ENCODE assay signal across 23 cellular contexts in genomic region chr5:158500019-158500418, GRCh38.
DNase-seq lines count a peak whose midpoint lies in the region; ATAC-seq, FAIRE-seq and TF ChIP-seq lines count a peak whose summit lies in the region.
"Had no signal": no experiment of that assay in that cellular context is flagged by ENCODE, and none has a peak within 500 bp of the region (broad histone marks: within the 10 kb centered on the region; RNA-seq: fewer than 3 reads in every experiment).

No MANE protein-coding gene starts in this region.

- H3K27me3 Mint-ChIP-seq in MCF 10A (ENCODE audit: insufficient read depth, unreplicated experiment), result no peaks in the 10 kb centered on the region

- TF ChIP-seq POLR2A in breast epithelium (IDR thresholded peaks at IDR 0.05), result no peak
- no peak for TF ChIP-seq POLR2A in HepG2 (IDR thresholded peaks at IDR 0.05; ENCODE audit: insufficient read depth in 1 of 2, low read depth in 2 of 2, low read length in 2 of 2)
- TF ChIP-seq POLR2A in vagina (IDR thresholded peaks at IDR 0.05), result no peak
- TF ChIP-seq POLR2A in adrenal gland (IDR thresholded peaks at IDR 0.05), result no peak

- H3K9ac ChIP-seq in liver (ENCODE audit: low read depth in 1 of 2, low read length in 2 of 2) (no peak overlapping the region), HepG2 (ENCODE audit: insufficient read depth, low read depth, low read length) (no peak overlapping the region), mesenchymal stem cell (ENCODE audit: low read length) (peak overlapping the region; percentile 41), subcutaneous abdominal adipose tissue (ENCODE audit: low read length in 5 of 5) (no peak overlapping the region)
- H3K9ac ChIP-seq: GM23248 had no signal

- TF ChIP-seq EP300 in HepG2 (IDR thresholded peaks at IDR 0.05; ENCODE audit: low read depth in 2 of 2, low read length in 2 of 2), result no peak
- TF ChIP-seq EP300 in HepG2 (CRISPR knock-in tag; IDR thresholded peaks at IDR 0.05; ENCODE audit: borderline replicate concordance), result no peak

- no peak overlapping the region for H3K23ac ChIP-seq in mesenchymal stem cell (ENCODE audit: low read length in 2 of 2)

- H3K4me1 ChIP-seq in breast epithelium, result no peaks in the 10 kb centered on the region
- H3K4me1 ChIP-seq in liver (ENCODE audit: control insufficient read depth in 4 of 4, insufficient read depth in 4 of 4, low read length in 3 of 4), result peaks cover 0 to 18% (median 14%) of the 10 kb centered on the region in 4 donors
- no peaks in the 10 kb centered on the region for H3K4me1 ChIP-seq in HepG2 (ENCODE audit: insufficient read depth, low read length)
- no peaks in the 10 kb centered on the region for H3K4me1 ChIP-seq in mesenchymal stem cell (ENCODE audit: control insufficient read depth, insufficient read depth, low read depth, low read length)
- peaks cover 0 to 24% (median 14%) of the 10 kb centered on the region in 5 donors for H3K4me1 ChIP-seq in subcutaneous abdominal adipose tissue (ENCODE audit: control insufficient read depth in 5 of 5, insufficient read depth in 5 of 5, low read length in 5 of 5)
- peaks cover 10% of the 10 kb centered on the region for H3K4me1 ChIP-seq in vagina
- no peaks in the 10 kb centered on the region for H3K4me1 ChIP-seq in adrenal gland (replicated peaks in 1 of 2)
- H3K4me1 ChIP-seq: A549 had no signal

- H3K27ac ChIP-seq in breast epithelium (peak overlapping the region; percentile 20 to 52), liver (ENCODE audit: low read depth in 1 of 2, low read length in 2 of 2) (no peak overlapping the region), HepG2 (ENCODE audit: extremely low read length, insufficient read depth, low read length) (no peak overlapping the region), mesenchymal stem cell (ENCODE audit: low read length, poor library complexity, severe bottlenecking) (no peak overlapping the region), subcutaneous abdominal adipose tissue (ENCODE audit: low read depth, low read length) (peak overlapping the region; percentile 6), vagina (no peak overlapping the region), adrenal gland (no peak overlapping the region)
- H3K27ac ChIP-seq: 22Rv1, A549, GM23248, HL-60 had no signal

- BruUV-seq in MCF 10A (replicated peaks; lab: Mats Ljungman, UMichigan) (no TSS peak), HepG2 (replicated peaks; lab: Mats Ljungman, UMichigan) (no TSS peak)

- no peaks in the 10 kb centered on the region for H3K4me1 Mint-ChIP-seq in MCF 10A (ENCODE audit: insufficient read depth, unreplicated experiment)

- intact Hi-C loops in breast epithelium (cut with DNase I; ENCODE audit: low total_unique reads), result no loop called here
- intact Hi-C loops in MCF 10A (cut with micrococcal nuclease), result no loop called here
- intact Hi-C loops in HepG2 (cut with micrococcal nuclease; ENCODE audit: unreplicated experiment), result no loop called here
- intact Hi-C loops in vagina (cut with DNase I), result no loop called here
- intact Hi-C loops in adrenal gland (cut with DNase I), result no loop called here

- no peaks in the 10 kb centered on the region for H3K79me1 ChIP-seq in mesenchymal stem cell (replicated peaks; ENCODE audit: low read length, poor library complexity, severe bottlenecking)

- in situ Hi-C loops in HepG2 (cut with HindIII; ENCODE audit: extremely low pct_ligation_motif_present, low pct_unique_long_range_greater_than_20kb), result no loop called here

- H3K4me3 Mint-ChIP-seq in MCF 10A (ENCODE audit: unreplicated experiment), result no peak overlapping the region
- H3K4me3 Mint-ChIP-seq: CD8-positive, alpha-beta T cell; HFFc6 had no signal

- peaks cover 2% of the 10 kb centered on the region for H3K9me3 Mint-ChIP-seq in MCF 10A (ENCODE audit: unreplicated experiment)

- H3K27me3 ChIP-seq in breast epithelium (no peaks in the 10 kb centered on the region), liver (ENCODE audit: control insufficient read depth in 4 of 4, insufficient read depth in 4 of 4, low read length in 3 of 4) (no peaks in the 10 kb centered on the region), HepG2 (ENCODE audit: control insufficient read depth in 1 of 2, insufficient read depth in 2 of 2, low read length in 2 of 2) (no peaks in the 10 kb centered on the region), mesenchymal stem cell (ENCODE audit: control insufficient read depth in 1 of 2, insufficient read depth in 1 of 2, low read length in 2 of 2) (no peaks in the 10 kb centered on the region), subcutaneous abdominal adipose tissue (ENCODE audit: control insufficient read depth in 5 of 5, insufficient read depth in 4 of 5, low read length in 5 of 5) (no peaks in the 10 kb centered on the region), vagina (no peaks in the 10 kb centered on the region), adrenal gland (no peaks in the 10 kb centered on the region)

- H3K9me3 ChIP-seq in breast epithelium (no peaks in the 10 kb centered on the region), liver (ENCODE audit: control insufficient read depth in 4 of 4, low read length in 3 of 4) (no peaks in the 10 kb centered on the region), HepG2 (ENCODE audit: low read length) (peaks cover 9% of the 10 kb centered on the region; the same call in 1 of the 2 replicates), mesenchymal stem cell (ENCODE audit: control insufficient read depth, low read length) (peaks cover 12% of the 10 kb centered on the region), subcutaneous abdominal adipose tissue (ENCODE audit: control insufficient read depth in 5 of 5, low read length in 5 of 5) (no peaks in the 10 kb centered on the region), vagina (no peaks in the 10 kb centered on the region), adrenal gland (replicated peaks in 1 of 3) (no peaks in the 10 kb centered on the region)
- H3K9me3 ChIP-seq: A549 had no signal

- H3K36me3 ChIP-seq in breast epithelium (no peaks in the 10 kb centered on the region), liver (ENCODE audit: control insufficient read depth in 4 of 4, insufficient read depth in 3 of 4, low read depth in 1 of 4, low read length in 3 of 4) (no peaks in the 10 kb centered on the region), HepG2 (replicated peaks in 1 of 2; ENCODE audit: control insufficient read depth in 1 of 2, insufficient read depth in 2 of 2, low read length in 2 of 2) (no peaks in the 10 kb centered on the region), mesenchymal stem cell (ENCODE audit: control insufficient read depth in 1 of 2, insufficient read depth in 2 of 2, low read depth in 1 of 2, low read length in 2 of 2) (no peaks in the 10 kb centered on the region), subcutaneous abdominal adipose tissue (ENCODE audit: control insufficient read depth in 5 of 5, insufficient read depth in 5 of 5, low read length in 5 of 5) (no peaks in the 10 kb centered on the region), vagina (no peaks in the 10 kb centered on the region), adrenal gland (replicated peaks in 1 of 2) (no peaks in the 10 kb centered on the region)

- CTCF ChIA-PET in MCF 10A (lab: Yijun Ruan, JAX) (interaction anchor here (0.6 kb wide), 1 partner anchor 14 kb away, joined by 3 read pairs; no protein-coding TSS in a partner anchor), HepG2 (lab: Yijun Ruan, JAX; ENCODE audit: low intra/inter-chr PET ratio, low total read pairs) (no interaction called here)

- H3K4me3 ChIP-seq in breast epithelium (no peak overlapping the region), liver (ENCODE audit: low read depth in 1 of 3, low read length in 3 of 3) (no peak overlapping the region), HepG2 (replicated peaks in 1 of 3; ENCODE audit: insufficient read depth in 1 of 3, low read depth in 2 of 3, low read length in 3 of 3) (no peak overlapping the region), mesenchymal stem cell (ENCODE audit: insufficient read depth in 1 of 2, low read depth in 1 of 2, low read length in 2 of 2) (no peak overlapping the region), subcutaneous abdominal adipose tissue (ENCODE audit: low read depth in 1 of 5, low read length in 5 of 5) (no peak overlapping the region), vagina (no peak overlapping the region), adrenal gland (no peak overlapping the region)
- H3K4me3 ChIP-seq: A549, GM23248 had no signal

- H3K4me2 ChIP-seq in HepG2 (ENCODE audit: low read depth, low read length) (no peak overlapping the region), mesenchymal stem cell (ENCODE audit: low read length, poor library complexity, severe bottlenecking) (no peak overlapping the region)
- H3K4me2 ChIP-seq: A549 had no signal

- ATAC-seq in HepG2, result no peak
- ATAC-seq: A549; CD8-positive, alpha-beta T cell; HCT116 had no signal

- H2BK120ac ChIP-seq in mesenchymal stem cell (ENCODE audit: low read depth, low read length), result no peak overlapping the region

- no peak overlapping the region for H3K18ac ChIP-seq in mesenchymal stem cell (ENCODE audit: low read depth in 1 of 2, low read length in 2 of 2)

- no peak overlapping the region for H3K4ac ChIP-seq in mesenchymal stem cell (ENCODE audit: low read depth in 1 of 2, low read length in 2 of 2)

- FAIRE-seq in HepG2 (lab: Jason Lieb, UNC), result no peak
- FAIRE-seq: A549, G401.6, GM12892, GM18507, H54 had no signal

- no peak overlapping the region for H4K91ac ChIP-seq in mesenchymal stem cell (ENCODE audit: low read length)

- TF ChIP-seq CTCF in breast epithelium (IDR thresholded peaks at IDR 0.05) (no peak), MCF 10A (IDR thresholded peaks at IDR 0.05; ENCODE audit: unreplicated experiment) (no peak), liver (IDR thresholded peaks at IDR 0.05; ENCODE audit: low read depth, low read length, missing input control) (no peak), HepG2 (CRISPR knock-in tag; IDR thresholded peaks at IDR 0.05) (no peak), vagina (IDR thresholded peaks at IDR 0.05) (no peak), adrenal gland (IDR thresholded peaks at IDR 0.05) (no peak)

- H2BK15ac ChIP-seq in mesenchymal stem cell (ENCODE audit: low read depth, poor library complexity, severe bottlenecking), result no peak overlapping the region

- POLR2A ChIA-PET in MCF 10A (lab: Yijun Ruan, JAX), result interaction anchor here (1.2 kb wide), 1 partner anchor 12 kb away, joined by 3 read pairs; no protein-coding TSS in a partner anchor
- POLR2A ChIA-PET in HepG2 (lab: Yijun Ruan, JAX), result no interaction called here

- no peaks in the 10 kb centered on the region for H4K20me1 ChIP-seq in HepG2 (ENCODE audit: insufficient read depth, low read length)

- no peak overlapping the region for H3K14ac ChIP-seq in mesenchymal stem cell (ENCODE audit: low read length in 2 of 2)

- no peak overlapping the region for H2BK5ac ChIP-seq in mesenchymal stem cell (ENCODE audit: low read depth, low read length, poor library complexity, severe bottlenecking)

- TF ChIP-seq RAD21 in liver (IDR thresholded peaks at IDR 0.05) (peak; percentile 30 to 37), HepG2 (CRISPR knock-in tag; IDR thresholded peaks at IDR 0.05) (no peak)

- H3K36me3 Mint-ChIP-seq in MCF 10A (ENCODE audit: insufficient read depth, unreplicated experiment), result no peaks in the 10 kb centered on the region
- H3K36me3 Mint-ChIP-seq: CD8-positive, alpha-beta T cell had no signal

- H4K8ac ChIP-seq in mesenchymal stem cell (ENCODE audit: low read length), result no peak overlapping the region

- H2AFZ ChIP-seq in HepG2 (ENCODE audit: low read length) (no peak overlapping the region), mesenchymal stem cell (ENCODE audit: low read depth, low read length) (no peak overlapping the region)
- H2AFZ ChIP-seq: GM23248 had no signal

- H2BK12ac ChIP-seq in mesenchymal stem cell (ENCODE audit: low read length in 2 of 2), result no peak overlapping the region

- 34% methylated on average over 3 of the region's 3 CpGs for WGBS in liver
- 18% methylated on average over 3 of the region's 3 CpGs for WGBS in HepG2 (ENCODE audit: low lambda C conversion rate)
- WGBS in mesenchymal stem cell, result no CpG with 5 or more reads among the region's 3 CpGs
- 68 to 78% (median 70%) methylated on average over 3 of the region's 3 CpGs for WGBS in adrenal gland, 4 donors

- H3K79me2 ChIP-seq in HepG2 (ENCODE audit: insufficient read depth, low read length), result no peaks in the 10 kb centered on the region

- no peak overlapping the region for H3K27ac Mint-ChIP-seq in MCF 10A (ENCODE audit: low read depth, unreplicated experiment)
- H3K27ac Mint-ChIP-seq: CD8-positive, alpha-beta T cell; HFFc6 had no signal

- no peak overlapping the region for H2AK5ac ChIP-seq in mesenchymal stem cell (ENCODE audit: low read length, severe bottlenecking)

- no peak for DNase-seq in breast epithelium (ENCODE audit: low spot score in 2 of 2)
- no peak for DNase-seq in MCF 10A (ENCODE audit: unreplicated experiment)
- no peak for DNase-seq in HepG2 (ENCODE audit: low spot score)
- DNase-seq in mesenchymal stem cell, result no peak
- no peak for DNase-seq in vagina (ENCODE audit: extremely low spot score in 2 of 2)
- DNase-seq in adrenal gland, result no peak
- DNase-seq: AML-193; CD8-positive, alpha-beta T cell; DMS 273 treated with DMSO at 0.1 percent for 48 hours; DMS53; GM23248; HFFc6; IMR-90 had no signal

Comparison
In these comparisons a context has a peak if more than half of its experiments do, and no peak if none do; other contexts are left out.
1. H3K27ac ChIP-seq: peak in breast epithelium (2 of 2) and subcutaneous abdominal adipose tissue (single experiment); none in liver (0 of 2), HepG2 (single experiment), mesenchymal stem cell (single experiment), vagina (single experiment) and adrenal gland (0 of 5).